In the genomic region with DNA sequence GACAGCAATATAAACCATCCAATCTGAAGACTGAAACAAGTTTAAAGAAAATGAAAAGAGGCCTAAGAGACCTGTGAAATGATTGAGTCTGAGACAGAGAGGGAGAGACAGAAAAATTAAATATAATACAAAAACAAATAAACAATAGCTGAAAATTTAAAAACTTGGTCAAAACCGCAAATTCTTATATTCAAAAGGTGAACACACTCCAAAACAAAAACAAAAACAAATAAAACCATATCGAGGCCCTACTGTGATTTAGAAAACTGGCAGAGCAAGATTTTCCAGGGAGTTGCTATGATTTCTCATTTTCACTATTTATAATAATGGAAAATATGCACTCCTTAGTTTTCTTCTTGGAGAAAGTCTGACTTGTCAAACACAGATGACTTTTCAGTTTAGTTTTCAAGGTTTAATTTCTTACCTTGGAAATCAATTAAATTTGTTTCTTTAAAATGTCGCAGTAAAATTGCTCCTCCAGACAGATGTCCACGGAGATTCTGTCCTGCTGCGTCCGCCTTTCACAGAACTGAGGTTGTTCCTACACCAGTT, we compare ENCODE assay signal across 8 cellular contexts.
DNase-seq lines count a peak whose midpoint lies in the region; ATAC-seq and TF ChIP-seq lines count a peak whose summit lies in the region.

No MANE protein-coding gene starts in this region.

- peak overlapping the region; percentile 89 for H3K27ac Mint-ChIP-seq in activated naive CD4-positive, alpha-beta T cell treated with anti-CD3 and anti-CD28 coated beads for 36 hours
- peak overlapping the region; percentile 90 for H3K27ac Mint-ChIP-seq in type B pancreatic cell

- CTCF ChIA-PET in activated naive CD4-positive, alpha-beta T cell treated with anti-CD3 and anti-CD28 coated beads for 36 hours (lab: Charles Lee), result interaction anchor here (0.7 kb wide), 1 partner anchor 1898 kb away, joined by 3 read pairs; no protein-coding TSS in a partner anchor

- peaks cover 23% of the 10 kb centered on the region for H3K4me1 ChIP-seq in lower lobe of right lung

- intact Hi-C loops in activated naive CD4-positive, alpha-beta T cell treated with anti-CD3 and anti-CD28 coated beads for 36 hours (cut with micrococcal nuclease), result loop anchor here (5.0 to 10.0 kb wide), 2 partner anchors 1815 to 1872 kb away; a partner anchor contains a TSS
- intact Hi-C loops in lower lobe of right lung (cut with DNase I), result no loop called here

- H3K4me1 Mint-ChIP-seq in activated naive CD4-positive, alpha-beta T cell treated with anti-CD3 and anti-CD28 coated beads for 36 hours (ENCODE audit: low read depth), result peaks cover 20% of the 10 kb centered on the region
- peaks cover 8% of the 10 kb centered on the region for H3K4me1 Mint-ChIP-seq in type B pancreatic cell (ENCODE audit: unreplicated experiment)

- peaks cover 6% of the 10 kb centered on the region for H3K9me3 Mint-ChIP-seq in activated naive CD4-positive, alpha-beta T cell treated with anti-CD3 and anti-CD28 coated beads for 36 hours
- no peaks in the 10 kb centered on the region for H3K9me3 Mint-ChIP-seq in type B pancreatic cell

- H3K27ac ChIP-seq in lower lobe of right lung, result peak overlapping the region; percentile 90

- H3K4me3 Mint-ChIP-seq in activated naive CD4-positive, alpha-beta T cell treated with anti-CD3 and anti-CD28 coated beads for 36 hours, result peak overlapping the region; percentile 85
- peak overlapping the region; percentile 99 for H3K4me3 Mint-ChIP-seq in type B pancreatic cell

- peaks cover 28% of the 10 kb centered on the region for H3K36me3 Mint-ChIP-seq in activated naive CD4-positive, alpha-beta T cell treated with anti-CD3 and anti-CD28 coated beads for 36 hours (ENCODE audit: low read depth)
- peaks cover 14% of the 10 kb centered on the region for H3K36me3 Mint-ChIP-seq in type B pancreatic cell

- no peak for ATAC-seq in lower lobe of right lung

- peaks cover 3% of the 10 kb centered on the region for H3K36me3 ChIP-seq in lower lobe of right lung

- DNase-seq in activated naive CD4-positive, alpha-beta T cell treated with anti-CD3 and anti-CD28 coated beads for 36 hours, result no peak
- no peak for DNase-seq in activated naive CD4-positive, alpha-beta T cell treated with Interleukin-2 at 50 U/mL for 16 hours
- DNase-seq in astrocyte of the cerebellum (ENCODE audit: low read depth) (no peak), lower lobe of right lung (no peak), type B pancreatic cell (ENCODE audit: extremely low spot score, unreplicated experiment) (no peak), nucleus accumbens (lab: John Stamatoyannopoulos, UW) (no peak), SKM-1 (lab: John Stamatoyannopoulos, UW; ENCODE audit: unreplicated experiment) (no peak), NCI-H2029 treated with DMSO at 0.1 percent for 48 hours (lab: John Stamatoyannopoulos, UW) (no peak)

- TF ChIP-seq CTCF in astrocyte of the cerebellum (IDR thresholded peaks at IDR 0.05; ENCODE audit: low read depth, low read length, missing control alignments) (no peak), lower lobe of right lung (IDR thresholded peaks at IDR 0.05) (no peak), type B pancreatic cell (conservative IDR thresholded peaks at IDR 0.05) (no peak)

- H3K4me3 ChIP-seq in astrocyte of the cerebellum (ENCODE audit: low read depth, low read length) (peak overlapping the region; percentile 61), lower lobe of right lung (peak overlapping the region; percentile 76)

- no peaks in the 10 kb centered on the region for H3K27me3 ChIP-seq in lower lobe of right lung (ENCODE audit: low read depth)

- no peaks in the 10 kb centered on the region for H3K9me3 ChIP-seq in lower lobe of right lung

- in situ Hi-C loops in astrocyte of the cerebellum (cut with HindIII; ENCODE audit: low sequenced_read_pairs), result no loop called here

- H3K27me3 Mint-ChIP-seq in activated naive CD4-positive, alpha-beta T cell treated with anti-CD3 and anti-CD28 coated beads for 36 hours (ENCODE audit: low read depth), result no peaks in the 10 kb centered on the region
- H3K27me3 Mint-ChIP-seq in type B pancreatic cell, result no peaks in the 10 kb centered on the region
